Comparison of ENCODE assay signal across 18 cellular contexts in genomic region chr6:92126088-92126487, GRCh38.
DNase-seq lines count a peak whose midpoint lies in the region; ATAC-seq, FAIRE-seq and TF ChIP-seq lines count a peak whose summit lies in the region.
"Had no signal": no experiment of that assay in that cellular context is flagged by ENCODE, and none has a peak within 500 bp of the region (broad histone marks: within the 10 kb centered on the region; RNA-seq: fewer than 3 reads in every experiment).

No MANE protein-coding gene starts in this region.

- no peak overlapping the region for H3K56ac ChIP-seq in H1 (replicated peaks; ENCODE audit: insufficient read length, low read depth, low read length)

- H2AK5ac ChIP-seq in H1 (ENCODE audit: low read depth, low read length), result no peak overlapping the region

- H3K4me1 ChIP-seq in Caco-2, result peaks cover 13% of the 10 kb centered on the region
- H3K4me1 ChIP-seq in H1 (replicated peaks in 1 of 4; ENCODE audit: control insufficient read depth in 3 of 4, insufficient read depth in 4 of 4, low read length in 3 of 4), result peaks cover 0 to 7% (median 1%) of the 10 kb centered on the region in 4 experiments; a peak in 2 of 7 replicates
- H3K4me1 ChIP-seq in lower lobe of right lung, result no peaks in the 10 kb centered on the region
- no peaks in the 10 kb centered on the region for H3K4me1 ChIP-seq in ovary (ENCODE audit: insufficient read depth)
- H3K4me1 ChIP-seq in colonic mucosa, result no peaks in the 10 kb centered on the region

- no peak for TF ChIP-seq RAD21 in H1 (IDR thresholded peaks at IDR 0.05 in 1 of 2, conservative IDR thresholded peaks at IDR 0.05 in 1 of 2; ENCODE audit: low read depth in 2 of 2, low read length in 2 of 2)

- H3K9me3 Mint-ChIP-seq in Caco-2 (ENCODE audit: unreplicated experiment), result no peaks in the 10 kb centered on the region

- 0 out of 2 replicates have a peak overlapping the region, but pooled peaks have one; percentile 43 for H2BK20ac ChIP-seq in H1 (ENCODE audit: low read length)

- H3K79me1 ChIP-seq in H1 (ENCODE audit: low read depth, low read length), result no peaks in the 10 kb centered on the region

- no peaks in the 10 kb centered on the region for H3K36me3 Mint-ChIP-seq in Caco-2 (ENCODE audit: insufficient read depth, unreplicated experiment)

- H3K9me3 ChIP-seq in Caco-2 (no peaks in the 10 kb centered on the region), H1 (ENCODE audit: insufficient read depth in 2 of 2, low read depth in 1 of 2, low read length in 1 of 2) (no peaks in the 10 kb centered on the region), lower lobe of right lung (no peaks in the 10 kb centered on the region), ovary (no peaks in the 10 kb centered on the region), colonic mucosa (no peaks in the 10 kb centered on the region)

- H2BK5ac ChIP-seq in H1 (ENCODE audit: low read depth, low read length), result no peak overlapping the region

- H3K36me3 ChIP-seq in Caco-2 (ENCODE audit: control insufficient read depth, insufficient read depth, low read length) (no peaks in the 10 kb centered on the region), H1 (ENCODE audit: control insufficient read depth in 2 of 4, insufficient read depth in 4 of 4, low read length in 3 of 4) (no peaks in the 10 kb centered on the region), lower lobe of right lung (no peaks in the 10 kb centered on the region), ovary (no peaks in the 10 kb centered on the region), colonic mucosa (no peaks in the 10 kb centered on the region)

- peak overlapping the region; percentile 83; the same call in 1 of the 2 replicates for H2BK15ac ChIP-seq in H1 (ENCODE audit: low read length)

- H2BK120ac ChIP-seq in H1 (replicated peaks; ENCODE audit: low read depth, low read length), result no peak overlapping the region

- no peak overlapping the region for H3K9ac ChIP-seq in H1 (replicated peaks in 1 of 4; ENCODE audit: extremely low read depth in 1 of 4, low read depth in 3 of 4, low read length in 3 of 4)
- no peak overlapping the region for H3K9ac ChIP-seq in colonic mucosa (ENCODE audit: low read depth in 2 of 2, low read length in 2 of 2)

- H3K4me1 Mint-ChIP-seq in Caco-2 (ENCODE audit: low read depth, unreplicated experiment), result peaks cover 18% of the 10 kb centered on the region

- DNase-seq in Caco-2 (peak; percentile 56 to 57), LoVo (ENCODE audit: low spot score) (peak; percentile 25), H1 (ENCODE audit: low read depth in 1 of 2, low spot score in 2 of 2) (no peak), lower lobe of right lung (no peak), GM10266 (ENCODE audit: extremely low spot score) (no peak), ovary (no peak), colonic mucosa (no peak), activated T-cell treated with anti-CD3 and anti-CD28 coated beads for 4 hours (no peak)
- DNase-seq: DMS79 treated with DMSO at 0.1 percent for 48 hours, NCI-H1048, NCI-H146, NCI-H2081 treated with DMSO at 0.1 percent for 48 hours, NCI-H2227 treated with DMSO at 0.1 percent for 48 hours, NCI-H526 had no signal

- TF ChIP-seq EP300 in H1 (IDR thresholded peaks at IDR 0.05; ENCODE audit: borderline replicate concordance in 1 of 2, low read depth in 2 of 2, low read length in 2 of 2) (no peak), ovary (IDR thresholded peaks at IDR 0.05) (no peak)

- no peak overlapping the region for H4K8ac ChIP-seq in H1 (ENCODE audit: extremely low read depth, insufficient read depth, low read length)

- peak overlapping the region; percentile 1 for H4K91ac ChIP-seq in H1 (replicated peaks; ENCODE audit: insufficient read length, low read length)

- WGBS in H1 (ENCODE audit: extremely low coverage in 1 of 2, insufficient coverage in 1 of 2, insufficient read length in 1 of 2, insufficient replicate concordance in 2 of 2, low coverage in 1 of 2, low lambda C conversion rate in 2 of 2, missing lambda C conversion rate in 1 of 2), 2 experiments, result 88% methylated on average over 4 of the region's 4 CpGs; no CpG with 5 or more reads in 1 of the 2 experiments
- 71 to 84% (median 75%) methylated on average over 4 of the region's 4 CpGs for WGBS in ovary, 3 donors

- no peaks in the 10 kb centered on the region for H3K27me3 ChIP-seq in Caco-2 (replicated peaks; ENCODE audit: control insufficient read depth, insufficient read depth, low read length)
- no peaks in the 10 kb centered on the region for H3K27me3 ChIP-seq in H1 (replicated peaks in 1 of 4; ENCODE audit: control insufficient read depth in 3 of 4, extremely low read depth in 1 of 4, insufficient read depth in 3 of 4, low read length in 3 of 4)
- no peaks in the 10 kb centered on the region for H3K27me3 ChIP-seq in lower lobe of right lung (ENCODE audit: low read depth)
- H3K27me3 ChIP-seq in ovary, result no peaks in the 10 kb centered on the region
- no peaks in the 10 kb centered on the region for H3K27me3 ChIP-seq in colonic mucosa

- H4K5ac ChIP-seq in H1 (ENCODE audit: insufficient read length, low read depth, low read length), result no peak overlapping the region

- BruUV-seq in Caco-2 (replicated peaks; lab: Mats Ljungman, UMichigan), result no TSS peak

- no peak overlapping the region for H3K4me2 ChIP-seq in H1 (ENCODE audit: insufficient read depth in 1 of 2, low read depth in 2 of 2, low read length in 2 of 2)

- H3K27me3 Mint-ChIP-seq in Caco-2 (ENCODE audit: insufficient read depth, unreplicated experiment), result no peaks in the 10 kb centered on the region

- POLR2A ChIA-PET in Caco-2 (lab: Charles Lee), result no interaction called here
- POLR2A ChIA-PET in H1 (lab: Charles Lee; ENCODE audit: partially characterized antibody), result no interaction called here

- H2BK12ac ChIP-seq in H1 (ENCODE audit: low read depth, low read length), result peak overlapping the region; percentile 11; the same call in 1 of the 2 replicates

- peak; percentile 21 to 26 for ATAC-seq in lower lobe of right lung

- no peak overlapping the region for H3K4me3 ChIP-seq in Caco-2 (ENCODE audit: low read depth, low read length)
- no peak overlapping the region for H3K4me3 ChIP-seq in H1 (ENCODE audit: extremely low read depth in 1 of 4, insufficient read depth in 2 of 4, low read depth in 3 of 4, low read length in 4 of 4)
- H3K4me3 ChIP-seq in lower lobe of right lung, result no peak overlapping the region
- H3K4me3 ChIP-seq in ovary, result no peak overlapping the region
- no peak overlapping the region for H3K4me3 ChIP-seq in colonic mucosa

- H3K23ac ChIP-seq in H1 (ENCODE audit: insufficient read length), result no peak overlapping the region

- no peak for TF ChIP-seq POLR2A in H1 (IDR thresholded peaks at IDR 0.05; ENCODE audit: control extremely low read depth in 1 of 2, low read depth in 2 of 2, low read length in 2 of 2)
- no peak for TF ChIP-seq POLR2A in ovary (IDR thresholded peaks at IDR 0.05)

- intact Hi-C loops in Caco-2 (cut with micrococcal nuclease; ENCODE audit: unreplicated experiment) (loop anchor here (1.0 to 10.0 kb wide), 4 partner anchors 16 to 519 kb away; no protein-coding TSS in a partner anchor), lower lobe of right lung (cut with DNase I) (no loop called here), ovary (cut with DNase I) (no loop called here), colonic mucosa (cut with DNase I) (no loop called here)

- no peaks in the 10 kb centered on the region for H3K79me2 ChIP-seq in H1 (ENCODE audit: control insufficient read depth in 1 of 2, insufficient read depth in 2 of 2, low read length in 2 of 2)

- peak overlapping the region; percentile 51; the same call in 1 of the 2 replicates for H3K18ac ChIP-seq in H1 (ENCODE audit: extremely low read depth, low read length)

- peak overlapping the region; percentile 0 for H3K4me3 Mint-ChIP-seq in Caco-2 (ENCODE audit: unreplicated experiment)

- no peaks in the 10 kb centered on the region for H3K23me2 ChIP-seq in H1 (ENCODE audit: low read depth, low read length)

- H3K27ac Mint-ChIP-seq in Caco-2 (ENCODE audit: unreplicated experiment), result peak overlapping the region; percentile 19

- no peak overlapping the region for H2AFZ ChIP-seq in H1 (ENCODE audit: low read length)

- H4K20me1 ChIP-seq in H1 (replicated peaks in 1 of 2; ENCODE audit: control insufficient read depth in 1 of 2, insufficient read depth in 2 of 2, low read length in 2 of 2), result no peaks in the 10 kb centered on the region

- TF ChIP-seq CTCF in Caco-2 (IDR thresholded peaks at IDR 0.05; ENCODE audit: insufficient read depth in 1 of 2, low read depth in 1 of 2, low read length in 1 of 2, severe bottlenecking in 1 of 2, unreplicated experiment in 1 of 2), result no peak
- no peak for TF ChIP-seq CTCF in H1 (IDR thresholded peaks at IDR 0.05; ENCODE audit: control extremely low read depth in 1 of 3, insufficient read depth in 1 of 3, low read depth in 1 of 3, low read length in 3 of 3)
- no peak for TF ChIP-seq CTCF in lower lobe of right lung (IDR thresholded peaks at IDR 0.05)
- no peak for TF ChIP-seq CTCF in GM10266 (IDR thresholded peaks at IDR 0.05; ENCODE audit: control insufficient read depth, insufficient read depth, low read depth, missing control alignments)
- TF ChIP-seq CTCF in ovary (IDR thresholded peaks at IDR 0.05), result no peak
- TF ChIP-seq CTCF in colonic mucosa (IDR thresholded peaks at IDR 0.05), result no peak

- no peak for FAIRE-seq in H1 (lab: Jason Lieb, UNC)
- FAIRE-seq: A204.1, G401.6, GM12892 had no signal

- no peak overlapping the region for H3K14ac ChIP-seq in H1 (ENCODE audit: insufficient read length)

- CTCF ChIA-PET in Caco-2 (lab: Charles Lee) (no interaction called here), H1 (lab: Charles Lee; ENCODE audit: partially characterized antibody) (interaction anchor here (1.1 kb wide), 1 partner anchor 519 kb away, joined by 3 read pairs; no protein-coding TSS in a partner anchor)

- no peak overlapping the region for H3K27ac ChIP-seq in H1 (ENCODE audit: low read depth, low read length)
- no peak overlapping the region for H3K27ac ChIP-seq in lower lobe of right lung
- H3K27ac ChIP-seq in ovary, result no peak overlapping the region
- H3K27ac ChIP-seq in colonic mucosa, result no peak overlapping the region
- H3K27ac ChIP-seq: C4-2B had no signal

- no peak overlapping the region for H3K4ac ChIP-seq in H1 (replicated peaks; ENCODE audit: insufficient read length, low read depth, low read length)

TF ChIP-seq in H1, 55 proteins besides CTCF, POLR2A, EP300 and RAD21 (continues in another document):
- TF ChIP-seq YY1 (IDR thresholded peaks at IDR 0.05; ENCODE audit: low read depth, low read length) (no peak), CBX5 (IDR thresholded peaks at IDR 0.05; ENCODE audit: low read depth, low read length) (no peak), TAF7 (optimal IDR thresholded peaks at IDR 0.05; ENCODE audit: borderline replicate concordance, low read depth, low read length) (no peak), JUND (IDR thresholded peaks at IDR 0.05; ENCODE audit: low read length) (no peak), EGR1 (IDR thresholded peaks at IDR 0.05; ENCODE audit: borderline replicate concordance, low read depth, low read length) (no peak)

Comparison
In these comparisons a context has a peak if more than half of its experiments do, and no peak if none do; other contexts are left out.
1. DNase-seq: peak in Caco-2 (2 of 2) and LoVo (single experiment); none in H1 (0 of 2), lower lobe of right lung (single experiment), GM10266 (single experiment), ovary (0 of 5), colonic mucosa (single experiment) and activated T-cell treated with anti-CD3 and anti-CD28 coated beads for 4 hours (single experiment).